ENCODE assay signal across 8 cellular contexts in the genomic region with DNA sequence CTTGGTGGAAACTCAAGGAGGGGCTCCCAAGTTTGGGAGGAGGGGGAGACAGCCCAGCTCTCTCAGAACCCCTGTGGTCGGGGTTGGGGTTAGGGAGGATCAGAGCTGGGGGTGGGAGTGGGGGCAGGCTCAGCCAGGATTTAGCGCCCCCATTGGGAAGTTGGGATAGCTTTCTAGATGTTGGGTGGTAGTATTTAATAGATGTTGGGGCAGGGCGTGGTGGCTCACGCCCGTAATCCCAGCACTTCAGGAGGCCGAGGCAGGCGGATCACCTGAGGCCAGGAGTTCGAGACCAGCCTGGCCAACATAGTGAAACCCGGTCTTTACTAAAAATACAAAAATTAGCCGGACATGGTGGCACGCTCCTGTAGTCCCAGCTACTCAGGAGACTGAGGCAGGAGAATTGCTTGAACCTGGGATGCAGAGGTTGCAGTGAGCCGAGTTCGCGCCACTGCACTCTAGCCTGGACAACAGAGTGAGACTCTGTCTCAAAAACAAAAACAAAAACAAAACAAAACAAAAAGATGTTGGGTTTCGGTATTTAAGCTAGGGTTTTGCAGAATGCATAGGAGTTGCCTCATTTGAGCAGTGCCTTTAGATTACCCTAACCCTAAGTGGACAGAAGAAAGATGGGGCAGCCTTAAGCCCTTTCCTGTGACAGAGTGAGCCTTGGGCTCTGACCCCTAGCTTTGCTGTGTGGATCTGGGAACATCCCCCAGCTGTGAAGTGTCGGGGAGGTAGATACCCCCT. TPM values are rescaled to one million over a fixed set of nuclear protein-coding genes. Genes with fewer than 3 reads are reported as not detected.
DNase-seq lines count a peak whose midpoint lies in the region; TF ChIP-seq lines count a peak whose summit lies in the region.
"Not testable (repeated sequence)": the region's sequence is repeated elsewhere in the genome, so short reads cannot be mapped to it uniquely, and the experiment has no call there.

No MANE protein-coding gene starts in this region.

- peaks cover 17% of the 10 kb centered on the region for H3K27me3 Mint-ChIP-seq in activated T-helper 2 cell treated with anti-CD3 and anti-CD28 coated beads, Interferon-gamma antibody, Interleukin-2, Interleukin-4, amounts not matched to agents 10 μg/mL and 5 μg/mL and 100 μg/mL, durations not matched to agents 14 hours and 24 hours and 36 hours (ENCODE audit: low read depth)
- H3K27me3 Mint-ChIP-seq in nephron (ENCODE audit: low read depth): peaks cover 51% of the 10 kb centered on the region

- peak overlapping the region; percentile 91 for H3K4me3 Mint-ChIP-seq in activated T-helper 2 cell treated with anti-CD3 and anti-CD28 coated beads, Interferon-gamma antibody, Interleukin-2, Interleukin-4, amounts not matched to agents 10 μg/mL and 5 μg/mL and 100 μg/mL, durations not matched to agents 14 hours and 24 hours and 36 hours (ENCODE audit: low read depth)
- peak overlapping the region; percentile 85 to 88 (median 87) for H3K4me3 Mint-ChIP-seq in nephron

- DNase-seq in HT1080 (ENCODE audit: low read depth): peak; percentile 35
- DNase-seq in RWPE1 (ENCODE audit: low spot score); activated T-helper 2 cell treated with anti-CD3 and anti-CD28 coated beads, Interferon-gamma antibody, Interleukin-2, Interleukin-4, amounts not matched to agents 10 μg/mL and 5 μg/mL and 100 μg/mL, durations not matched to agents 14 hours and 24 hours and 36 hours (ENCODE audit: low spot score); dorsolateral prefrontal cortex: not testable (repeated sequence)

- intact Hi-C loops in activated T-helper 2 cell treated with anti-CD3 and anti-CD28 coated beads, Interferon-gamma antibody, Interleukin-2, Interleukin-4, amounts not matched to agents 10 μg/mL and 5 μg/mL and 100 μg/mL, durations not matched to agents 14 hours and 24 hours and 36 hours (cut with micrococcal nuclease): not testable (repeated sequence)
- intact Hi-C loops in dorsolateral prefrontal cortex (cut with DNase I): loop anchor here in 1 of 2 donors (1.0 to 5.0 kb wide), 2 partner anchors 40 to 60 kb away; a partner anchor contains a TSS

- TF ChIP-seq CTCF in RWPE1 (conservative IDR thresholded peaks at IDR 0.05; ENCODE audit: low read depth) (peak; percentile 24; the same call in 1 of the 2 replicates), dorsolateral prefrontal cortex (IDR thresholded peaks at IDR 0.05 in 54 of 56, conservative IDR thresholded peaks at IDR 0.05 in 2 of 56; ENCODE audit: low read depth in 1 of 56, partially characterized antibody in 56 of 56) (peak in 3 of 56 donors; percentile 5 to 18 (median 13)), nephron (IDR thresholded peaks at IDR 0.05; ENCODE audit: unreplicated experiment in 3 of 3) (peak in 1 of 3 experiments; percentile 20)

- peak overlapping the region; percentile 100 for H3K4me2 ChIP-seq in BLaER1

- H3K27ac ChIP-seq in BLaER1; iPS-18a (ENCODE audit: low read length): not testable (repeated sequence)
- H3K27ac ChIP-seq in RWPE1: peak overlapping the region; percentile 94
- peak overlapping the region in 57 of 59 donors; percentile 72 to 99 (median 95) for H3K27ac ChIP-seq in dorsolateral prefrontal cortex
- H3K27ac ChIP-seq in subcutaneous abdominal adipose tissue (ENCODE audit: low read depth, low read length): peak overlapping the region; percentile 92

- not testable (repeated sequence) for H3K27me3 ChIP-seq in BLaER1; dorsolateral prefrontal cortex; subcutaneous abdominal adipose tissue (ENCODE audit: control insufficient read depth in 5 of 5, insufficient read depth in 4 of 5, low read length in 5 of 5)
- H3K27me3 ChIP-seq in iPS-18a (ENCODE audit: control insufficient read depth, insufficient read depth, low read length): peaks cover 46% of the 10 kb centered on the region

- not testable (repeated sequence) for H4K20me1 ChIP-seq in BLaER1

- peak overlapping the region; percentile 95 for H3K27ac Mint-ChIP-seq in activated T-helper 2 cell treated with anti-CD3 and anti-CD28 coated beads, Interferon-gamma antibody, Interleukin-2, Interleukin-4, amounts not matched to agents 10 μg/mL and 5 μg/mL and 100 μg/mL, durations not matched to agents 14 hours and 24 hours and 36 hours
- H3K27ac Mint-ChIP-seq in nephron: peak overlapping the region; percentile 85 to 95 (median 92)

- H3K9ac ChIP-seq in BLaER1 (peak overlapping the region; percentile 76), iPS-18a (ENCODE audit: low read length) (peak overlapping the region; percentile 45), subcutaneous abdominal adipose tissue (ENCODE audit: low read length in 5 of 5) (peak overlapping the region in 4 of 5 donors; percentile 62 to 72 (median 64))

- peaks cover 15% of the 10 kb centered on the region for H3K4me1 Mint-ChIP-seq in activated T-helper 2 cell treated with anti-CD3 and anti-CD28 coated beads, Interferon-gamma antibody, Interleukin-2, Interleukin-4, amounts not matched to agents 10 μg/mL and 5 μg/mL and 100 μg/mL, durations not matched to agents 14 hours and 24 hours and 36 hours (ENCODE audit: low read depth)
- H3K4me1 Mint-ChIP-seq in nephron: peaks cover 38% of the 10 kb centered on the region

- not testable (repeated sequence) for H3K9me3 Mint-ChIP-seq in activated T-helper 2 cell treated with anti-CD3 and anti-CD28 coated beads, Interferon-gamma antibody, Interleukin-2, Interleukin-4, amounts not matched to agents 10 μg/mL and 5 μg/mL and 100 μg/mL, durations not matched to agents 14 hours and 24 hours and 36 hours; nephron

- H3K4me3 ChIP-seq in BLaER1 (peak overlapping the region; percentile 72), dorsolateral prefrontal cortex (peak overlapping the region in 58 of 59 donors; percentile 39 to 95 (median 66)), iPS-18a (ENCODE audit: low read length) (peak overlapping the region; percentile 70), subcutaneous abdominal adipose tissue (ENCODE audit: low read depth in 1 of 5, low read length in 5 of 5) (peak overlapping the region; percentile 38 to 75 (median 70))

- H3K4me1 ChIP-seq in BLaER1: peaks cover 49% of the 10 kb centered on the region
- not testable (repeated sequence) for H3K4me1 ChIP-seq in iPS-18a (ENCODE audit: control insufficient read depth, low read depth, low read length)
- H3K4me1 ChIP-seq in subcutaneous abdominal adipose tissue (ENCODE audit: control insufficient read depth in 5 of 5, insufficient read depth in 5 of 5, low read length in 5 of 5): peaks cover 4 to 28% (median 21%) of the 10 kb centered on the region in 5 donors

- CTCF ChIA-PET in RWPE1 (lab: Yijun Ruan, JAX): interaction anchor here (0.6 to 1.5 kb wide), 5 partner anchors 9 to 314 kb away, joined by 3 to 9 read pairs (median 5); no protein-coding TSS in a partner anchor

- not testable (repeated sequence) for H3K36me3 Mint-ChIP-seq in activated T-helper 2 cell treated with anti-CD3 and anti-CD28 coated beads, Interferon-gamma antibody, Interleukin-2, Interleukin-4, amounts not matched to agents 10 μg/mL and 5 μg/mL and 100 μg/mL, durations not matched to agents 14 hours and 24 hours and 36 hours (ENCODE audit: low read depth); nephron (ENCODE audit: low read depth)

- not testable (repeated sequence) for H3K36me3 ChIP-seq in BLaER1; iPS-18a (ENCODE audit: control insufficient read depth, low read depth, low read length); subcutaneous abdominal adipose tissue (ENCODE audit: control insufficient read depth in 5 of 5, insufficient read depth in 5 of 5, low read length in 5 of 5)

- not testable (repeated sequence) for H3K9me3 ChIP-seq in BLaER1; iPS-18a (ENCODE audit: control insufficient read depth, low read depth, low read length); subcutaneous abdominal adipose tissue (ENCODE audit: control insufficient read depth in 5 of 5, low read length in 5 of 5)

- POLR2A ChIA-PET in RWPE1 (lab: Yijun Ruan, JAX; ENCODE audit: low non-redundant PET): interaction anchor here (0.6 kb wide), 1 partner anchor 110 kb away, joined by 3 read pairs; no protein-coding TSS in a partner anchor

RNA-seq across cellular contexts. Expression of a gene that starts 7.9 kb away (rescaled TPM):
- 1.1 TPM in 1 of 2 replicates, not detected in the other for total RNA-seq in HT1080 (2014; rRNA removed; shearing (Covaris generic))
- polyA plus RNA-seq in HT1080 (2015; cell fraction: cytosol; rRNA removed): 0.58 and 7.6 TPM in 2 replicates
- polyA plus RNA-seq in HT1080 (2015; cell fraction: nucleus; rRNA removed): 1.5 and 3.1 TPM in 2 replicates
- total RNA-seq in activated T-helper 2 cell treated with anti-CD3 and anti-CD28 coated beads, Interferon-gamma antibody, Interleukin-2, Interleukin-4, amounts not matched to agents 10 μg/mL and 5 μg/mL and 100 μg/mL, durations not matched to agents 14 hours and 24 hours and 36 hours: 2.2 and 2.4 TPM in 2 replicates
- total RNA-seq in dorsolateral prefrontal cortex: 10 to 100 TPM; 20.7 to 66.1 (median 34.1) TPM

RNA-seq across cellular contexts. Expression of a gene that starts 25.3 kb away (rescaled TPM):
- 244 and 289 TPM in 2 replicates for total RNA-seq in HT1080 (2014; rRNA removed; shearing (Covaris generic))
- polyA plus RNA-seq in HT1080 (2015; cell fraction: cytosol; rRNA removed): 246 and 308 TPM in 2 replicates
- polyA plus RNA-seq in HT1080 (2015; cell fraction: nucleus; rRNA removed): 235 and 261 TPM in 2 replicates
- 428 and 432 TPM in 2 replicates for total RNA-seq in activated T-helper 2 cell treated with anti-CD3 and anti-CD28 coated beads, Interferon-gamma antibody, Interleukin-2, Interleukin-4, amounts not matched to agents 10 μg/mL and 5 μg/mL and 100 μg/mL, durations not matched to agents 14 hours and 24 hours and 36 hours
- 100 to 1,000 TPM; 425 to 952 (median 709) TPM for total RNA-seq in dorsolateral prefrontal cortex

RNA-seq across cellular contexts. Expression of a gene that starts 57.2 kb away (rescaled TPM):
- total RNA-seq in HT1080 (2014; rRNA removed; shearing (Covaris generic)): 55.6 and 60.3 TPM in 2 replicates
- polyA plus RNA-seq in HT1080 (2015; cell fraction: cytosol; rRNA removed): 43.2 and 43.9 TPM in 2 replicates
- polyA plus RNA-seq in HT1080 (2015; cell fraction: nucleus; rRNA removed): 34.2 and 36.8 TPM in 2 replicates
- 5.6 and 7.1 TPM in 2 replicates for total RNA-seq in activated T-helper 2 cell treated with anti-CD3 and anti-CD28 coated beads, Interferon-gamma antibody, Interleukin-2, Interleukin-4, amounts not matched to agents 10 μg/mL and 5 μg/mL and 100 μg/mL, durations not matched to agents 14 hours and 24 hours and 36 hours
- total RNA-seq in dorsolateral prefrontal cortex: 100 to 1,000 TPM in 1 of 120 experiments, 10 to 100 TPM in 119; 48.7 to 103 (median 61.3) TPM

RNA-seq across cellular contexts. Expression of a gene that starts 59.6 kb away (rescaled TPM):
- not detected in 2 replicates for total RNA-seq in HT1080 (2014; rRNA removed; shearing (Covaris generic))
- polyA plus RNA-seq in HT1080 (2015; cell fraction: cytosol; rRNA removed): 0.11 and 0.41 TPM in 2 replicates
- polyA plus RNA-seq in HT1080 (2015; cell fraction: nucleus; rRNA removed): 3.0 TPM in 1 of 2 replicates, not detected in the other
- total RNA-seq in activated T-helper 2 cell treated with anti-CD3 and anti-CD28 coated beads, Interferon-gamma antibody, Interleukin-2, Interleukin-4, amounts not matched to agents 10 μg/mL and 5 μg/mL and 100 μg/mL, durations not matched to agents 14 hours and 24 hours and 36 hours: 1.4 and 1.5 TPM in 2 replicates
- total RNA-seq in dorsolateral prefrontal cortex: 1 to 10 TPM in 60 of 120 experiments, under 1 TPM in 54, not detected in 6; 0.23 to 3.4 (median 1.1) TPM
